Comparison of ENCODE assay signal across 1 cellular context in the genomic region with DNA sequence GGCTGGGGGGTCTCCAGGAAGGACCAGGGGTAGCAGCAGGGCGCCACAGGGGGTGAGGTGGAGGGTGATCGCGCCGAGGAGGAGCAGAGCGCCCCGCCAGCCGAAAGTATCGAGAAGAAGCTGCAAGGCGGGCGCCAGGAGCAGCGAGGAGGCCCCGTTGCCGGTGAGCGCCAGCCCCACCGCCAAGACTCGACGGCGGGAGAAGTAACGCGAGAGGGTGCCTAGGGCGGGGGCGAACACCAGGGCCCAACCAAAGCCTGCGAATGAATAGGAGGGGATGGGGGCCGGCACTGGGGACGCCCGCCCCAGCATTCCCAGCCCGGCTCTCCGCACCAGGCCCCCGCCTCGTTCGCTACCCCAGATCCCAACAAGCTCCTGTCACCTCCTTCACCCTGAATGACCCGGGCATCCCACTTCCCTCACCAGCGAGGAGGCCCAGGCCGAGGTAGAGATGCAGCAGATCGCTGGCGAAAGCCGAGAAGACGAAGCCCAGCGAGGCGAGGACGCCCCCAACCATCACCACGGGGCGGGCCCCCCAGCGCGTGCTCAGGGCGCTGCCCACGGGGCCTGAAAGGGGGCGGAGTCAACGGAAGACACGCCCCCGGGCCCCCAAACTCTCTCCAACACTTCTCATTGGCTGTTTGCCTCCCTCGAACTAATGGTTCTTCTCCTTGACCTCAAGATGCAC.
TF ChIP-seq lines count a peak whose summit lies in the region.

No MANE protein-coding gene starts in this region.

TF ChIP-seq in IMR-90, 13 proteins besides CTCF, POLR2A, EP300 and RAD21:
- TF ChIP-seq CEBPB (IDR thresholded peaks at IDR 0.05; ENCODE audit: low read depth, low read length): no peak
- TF ChIP-seq MXI1 (IDR thresholded peaks at IDR 0.05; ENCODE audit: borderline replicate concordance, low read depth, low read length): no peak
- TF ChIP-seq, protein P1, sequence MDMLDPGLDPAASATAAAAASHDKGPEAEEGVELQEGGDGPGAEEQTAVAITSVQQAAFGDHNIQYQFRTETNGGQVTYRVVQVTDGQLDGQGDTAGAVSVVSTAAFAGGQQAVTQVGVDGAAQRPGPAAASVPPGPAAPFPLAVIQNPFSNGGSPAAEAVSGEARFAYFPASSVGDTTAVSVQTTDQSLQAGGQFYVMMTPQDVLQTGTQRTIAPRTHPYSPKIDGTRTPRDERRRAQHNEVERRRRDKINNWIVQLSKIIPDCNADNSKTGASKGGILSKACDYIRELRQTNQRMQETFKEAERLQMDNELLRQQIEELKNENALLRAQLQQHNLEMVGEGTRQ (IDR thresholded peaks at IDR 0.05; ENCODE audit: low read depth, low read length): no peak
- no peak for TF ChIP-seq BHLHE40 (IDR thresholded peaks at IDR 0.05; ENCODE audit: low read depth, low read length)
- no peak for TF ChIP-seq RFX5 (IDR thresholded peaks at IDR 0.05; ENCODE audit: low read depth, low read length)
- no peak for TF ChIP-seq FOS (IDR thresholded peaks at IDR 0.05; ENCODE audit: low read depth, low read length)
- TF ChIP-seq, protein P2, sequence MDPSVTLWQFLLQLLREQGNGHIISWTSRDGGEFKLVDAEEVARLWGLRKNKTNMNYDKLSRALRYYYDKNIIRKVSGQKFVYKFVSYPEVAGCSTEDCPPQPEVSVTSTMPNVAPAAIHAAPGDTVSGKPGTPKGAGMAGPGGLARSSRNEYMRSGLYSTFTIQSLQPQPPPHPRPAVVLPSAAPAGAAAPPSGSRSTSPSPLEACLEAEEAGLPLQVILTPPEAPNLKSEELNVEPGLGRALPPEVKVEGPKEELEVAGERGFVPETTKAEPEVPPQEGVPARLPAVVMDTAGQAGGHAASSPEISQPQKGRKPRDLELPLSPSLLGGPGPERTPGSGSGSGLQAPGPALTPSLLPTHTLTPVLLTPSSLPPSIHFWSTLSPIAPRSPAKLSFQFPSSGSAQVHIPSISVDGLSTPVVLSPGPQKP (IDR thresholded peaks at IDR 0.05; ENCODE audit: borderline replicate concordance, low read depth, low read length): no peak
- TF ChIP-seq NFE2L2 (IDR thresholded peaks at IDR 0.05; ENCODE audit: low read depth, low read length): no peak
- no peak for TF ChIP-seq CHD1 (IDR thresholded peaks at IDR 0.05; ENCODE audit: low read depth, low read length)
- no peak for TF ChIP-seq MAFK (IDR thresholded peaks at IDR 0.05; ENCODE audit: low read depth, low read length)
- no peak for TF ChIP-seq MAZ (IDR thresholded peaks at IDR 0.05; ENCODE audit: borderline replicate concordance, low read depth, low read length)
- TF ChIP-seq SMC3 (IDR thresholded peaks at IDR 0.05; ENCODE audit: low read depth, low read length): no peak
- TF ChIP-seq RCOR1 (IDR thresholded peaks at IDR 0.05; ENCODE audit: insufficient replicate concordance, low read length): no peak
